In genomic region chr1:45545019-45545493, GRCh38 we compare ENCODE assay signal across 1 cellular context.
TF ChIP-seq lines count a peak whose summit lies in the region.

No MANE protein-coding gene starts in this region.

TF ChIP-seq in WTC11, 78 proteins besides CTCF, POLR2A, EP300 and RAD21 (continued from another document):
- TF ChIP-seq STAT6 (CRISPR knock-in tag; conservative IDR thresholded peaks at IDR 0.05; ENCODE audit: low read depth): no peak
- no peak for TF ChIP-seq MLX (CRISPR knock-in tag; IDR thresholded peaks at IDR 0.05)
- no peak for TF ChIP-seq ZSCAN18 (CRISPR knock-in tag; IDR thresholded peaks at IDR 0.05)
